ENCODE assay signal across 7 cellular contexts in genomic region chr2:222430071-222430470, GRCh38. TPM values are rescaled to one million over a fixed set of nuclear protein-coding genes. Genes with fewer than 3 reads are reported as not detected.
"Had no signal": no experiment of that assay in that cellular context is flagged by ENCODE, and none has a peak within 500 bp of the region (broad histone marks: within the 10 kb centered on the region; RNA-seq: fewer than 3 reads in every experiment).

No MANE protein-coding gene starts in this region.

- DNase-seq: GDM1, GF-D8 had no signal

- ATAC-seq: GM12878 had no signal

- FAIRE-seq: G401.6, GM12878, GM12891, GM12892 had no signal

- H3K4me3 ChIP-seq: GM12878 had no signal

RNA-seq across cellular contexts. Expression of gene SGPP2, which starts 5.7 kb away (rescaled TPM):
- total RNA-seq: G401 had no signal
